ENCODE assay signal across 13 cellular contexts in the genomic region with DNA sequence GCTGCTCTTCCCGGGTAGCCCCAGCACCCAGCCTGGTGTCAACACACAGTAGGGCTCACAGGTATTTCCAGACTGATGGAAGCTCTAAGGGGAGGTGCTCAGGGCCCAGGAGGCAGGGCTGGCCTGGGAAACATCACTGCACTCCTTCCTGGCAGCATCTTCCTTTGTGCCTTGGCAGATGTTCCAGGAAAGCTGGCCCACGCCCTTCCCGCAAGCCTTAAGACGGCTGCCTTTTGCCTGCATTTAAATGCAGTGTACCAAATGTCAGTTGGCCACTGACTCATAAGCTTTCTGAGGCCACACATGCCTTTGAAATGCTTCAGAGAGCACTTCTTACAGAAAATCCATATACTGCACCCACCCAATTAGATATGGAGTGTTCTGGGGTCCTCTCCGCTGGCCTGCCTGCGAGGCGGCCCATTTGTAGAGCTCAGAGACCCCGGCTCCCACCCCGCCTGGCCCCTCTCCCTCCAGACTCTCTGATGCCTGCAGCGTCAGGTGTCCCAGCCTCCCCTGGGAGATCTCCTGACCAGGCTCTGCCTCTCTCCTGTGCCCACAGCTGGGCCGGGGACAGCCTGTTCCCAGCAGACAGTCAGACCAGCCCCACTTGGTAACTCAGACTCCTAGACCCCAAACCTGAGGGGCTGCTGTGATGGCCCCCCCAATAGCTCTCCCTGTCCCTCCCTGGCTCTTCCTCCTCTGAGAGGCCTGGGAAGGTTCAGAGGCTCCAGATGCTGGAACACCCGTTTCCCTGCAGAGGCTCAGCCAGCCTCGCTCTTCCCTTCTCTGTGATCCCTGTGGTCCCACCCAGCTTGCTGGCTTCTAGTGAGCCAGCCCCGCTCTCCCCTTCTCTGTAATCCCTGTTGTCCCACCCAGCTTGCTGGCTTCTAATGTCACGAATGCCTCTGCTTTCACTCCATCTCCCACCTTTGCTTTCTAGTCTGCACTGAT. TPM values are rescaled to one million over a fixed set of nuclear protein-coding genes. Genes with fewer than 3 reads are reported as not detected.
A peak's percentile ranks its signal among the peaks of the same experiment; 100 is the strongest.
DNase-seq lines count a peak whose midpoint lies in the region; ATAC-seq and TF ChIP-seq lines count a peak whose summit lies in the region.
"Had no signal": no experiment of that assay in that cellular context is flagged by ENCODE, and none has a peak within 500 bp of the region (broad histone marks: within the 10 kb centered on the region; RNA-seq: fewer than 3 reads in every experiment).

No MANE protein-coding gene starts in this region.

- ATAC-seq in esophagus mucosa: peak; percentile 77
- no peak for ATAC-seq in T-cell (replicated peaks in 1 of 4)
- ATAC-seq in GM21447 (IDR thresholded peaks at IDR 0.05; ENCODE audit: unreplicated experiment): no peak
- ATAC-seq: Right ventricle myocardium inferior had no signal

- H3K79me2 ChIP-seq in osteoblast (ENCODE audit: insufficient read depth, low read length): no peaks in the 10 kb centered on the region

- TF ChIP-seq CTCF in osteoblast (IDR thresholded peaks at IDR 0.05; ENCODE audit: extremely low read depth, low read depth, low read length): no peak

- no peaks in the 10 kb centered on the region for H3K36me3 ChIP-seq in osteoblast (ENCODE audit: insufficient read depth, low read length)

- H3K36me3 Mint-ChIP-seq in T-cell: no peaks in the 10 kb centered on the region
- H3K36me3 Mint-ChIP-seq in activated CD4-positive, alpha-beta T cell treated with anti-CD3 and anti-CD28 coated beads, Interleukin-2, amount 10 ng/mL, durations not matched to agents 7 days and 5 days (ENCODE audit: low read depth): no peaks in the 10 kb centered on the region
- H3K36me3 Mint-ChIP-seq: brain had no signal

- no peaks in the 10 kb centered on the region for H3K27me3 ChIP-seq in osteoblast (ENCODE audit: insufficient read depth, low read length)

- H3K4me2 ChIP-seq in osteoblast (ENCODE audit: insufficient read depth, low read length): peak overlapping the region; percentile 49

- H3K4me3 Mint-ChIP-seq in T-cell: no peak overlapping the region
- no peak overlapping the region for H3K4me3 Mint-ChIP-seq in activated CD4-positive, alpha-beta T cell treated with anti-CD3 and anti-CD28 coated beads, Interleukin-2, amount 10 ng/mL, durations not matched to agents 7 days and 5 days
- H3K4me3 Mint-ChIP-seq: brain, nephron had no signal

- H2AFZ ChIP-seq in osteoblast (ENCODE audit: low read length): peak overlapping the region; percentile 56

- H3K9me3 ChIP-seq in osteoblast (ENCODE audit: low read depth, low read length): no peaks in the 10 kb centered on the region

- no peak overlapping the region for H3K27ac Mint-ChIP-seq in T-cell
- no peak overlapping the region for H3K27ac Mint-ChIP-seq in activated CD4-positive, alpha-beta T cell treated with anti-CD3 and anti-CD28 coated beads, Interleukin-2, amount 10 ng/mL, durations not matched to agents 7 days and 5 days
- H3K27ac Mint-ChIP-seq: nephron had no signal

- POLR2A ChIA-PET in T-cell (lab: Charles Lee): no interaction called here
- POLR2A ChIA-PET in activated CD4-positive, alpha-beta T cell treated with anti-CD3 and anti-CD28 coated beads, Interleukin-2, amount 10 ng/mL, durations not matched to agents 7 days and 5 days (lab: Charles Lee): no interaction called here

- H4K20me1 ChIP-seq in osteoblast (ENCODE audit: insufficient read depth, low read length): no peaks in the 10 kb centered on the region

- H3K4me3 ChIP-seq in osteoblast (ENCODE audit: insufficient read depth, low read length): peak overlapping the region; percentile 7

- peaks cover 58 to 70% of the 10 kb centered on the region in 2 donors for H3K27me3 Mint-ChIP-seq in T-cell
- H3K27me3 Mint-ChIP-seq in activated CD4-positive, alpha-beta T cell treated with anti-CD3 and anti-CD28 coated beads, Interleukin-2, amount 10 ng/mL, durations not matched to agents 7 days and 5 days: peaks cover 23% of the 10 kb centered on the region

- CTCF ChIA-PET in T-cell (lab: Charles Lee): no interaction called here
- CTCF ChIA-PET in activated CD4-positive, alpha-beta T cell treated with anti-CD3 and anti-CD28 coated beads, Interleukin-2, amount 10 ng/mL, durations not matched to agents 7 days and 5 days (lab: Charles Lee): no interaction called here

- H3K4me1 ChIP-seq in osteoblast (ENCODE audit: insufficient read depth, low read length): peaks cover 31% of the 10 kb centered on the region

- peak; percentile 85 for DNase-seq in AG20443 (ENCODE audit: low spot score)
- peak; percentile 27 for DNase-seq in RKO (ENCODE audit: low spot score)
- peak; percentile 95 for DNase-seq in osteoblast (ENCODE audit: insufficient read length, low spot score, missing footprints)
- no peak for DNase-seq in T-cell
- no peak for DNase-seq in activated CD4-positive, alpha-beta T cell treated with anti-CD3 and anti-CD28 coated beads, Interleukin-2, amount 10 ng/mL, durations not matched to agents 7 days and 5 days
- no peak for DNase-seq in occipital lobe (lab: John Stamatoyannopoulos, UW)
- DNase-seq: activated CD4-positive, alpha-beta T cell treated with anti-CD3 and anti-CD28 coated beads for 48 hours; NCI-H2029 had no signal

- H3K4me1 Mint-ChIP-seq in T-cell: no peaks in the 10 kb centered on the region
- H3K4me1 Mint-ChIP-seq in activated CD4-positive, alpha-beta T cell treated with anti-CD3 and anti-CD28 coated beads, Interleukin-2, amount 10 ng/mL, durations not matched to agents 7 days and 5 days: no peaks in the 10 kb centered on the region

- H3K27ac ChIP-seq in osteoblast (ENCODE audit: low read depth, low read length): peak overlapping the region; percentile 53

- H3K9me3 Mint-ChIP-seq in T-cell: peaks cover 15 to 25% (median 20%) of the 10 kb centered on the region in 3 donors
- H3K9me3 Mint-ChIP-seq in activated CD4-positive, alpha-beta T cell treated with anti-CD3 and anti-CD28 coated beads, Interleukin-2, amount 10 ng/mL, durations not matched to agents 7 days and 5 days: peaks cover 5% of the 10 kb centered on the region

RNA-seq across cellular contexts. Expression of gene THY1, which starts 47.6 kb away (rescaled TPM):
- total RNA-seq in esophagus mucosa: 3.6 TPM
- 308 and 400 TPM in 2 replicates for total RNA-seq in osteoblast
- under 1 TPM in 4 of 5 donors, not detected in 1; 0.44 to 0.76 (median 0.48) TPM for total RNA-seq in T-cell
- under 1 TPM in 1 of 2 experiments, not detected in 1; 0.15 TPM for total RNA-seq in activated CD4-positive, alpha-beta T cell treated with anti-CD3 and anti-CD28 coated beads, Interleukin-2, amount 10 ng/mL, durations not matched to agents 7 days and 5 days
- total RNA-seq in occipital lobe: 25.4 TPM

Comparison
In these comparisons a context has a peak if more than half of its experiments do, and no peak if none do; other contexts are left out.
1. DNase-seq: peak in AG20443 (single experiment), RKO (single experiment) and osteoblast (single experiment); none in T-cell (0 of 34), activated CD4-positive, alpha-beta T cell treated with anti-CD3 and anti-CD28 coated beads, Interleukin-2, amount 10 ng/mL, durations not matched to agents 7 days and 5 days (single experiment) and occipital lobe (single experiment).
2. RNA of gene THY1, which starts 47.6 kb away (total RNA-seq): 308 to 400 TPM in osteoblast; 25.4 TPM in occipital lobe (single experiment), 3.6 TPM in esophagus mucosa (single experiment), 0.44 to 0.76 TPM in T-cell and 0.15 TPM in activated CD4-positive, alpha-beta T cell treated with anti-CD3 and anti-CD28 coated beads, Interleukin-2, amount 10 ng/mL, durations not matched to agents 7 days and 5 days; every median in the first group is over 10 times any median in the second.